28 cellular contexts compared by ENCODE assay signal in genomic region chr17:68178831-68179230, GRCh38.
"Had no signal": no experiment of that assay in that cellular context is flagged by ENCODE, and none has a peak within 500 bp of the region (broad histone marks: within the 10 kb centered on the region; RNA-seq: fewer than 3 reads in every experiment).

No MANE protein-coding gene starts in this region.

- H3K4me1 ChIP-seq: ascending aorta had no signal

- H3K36me3 ChIP-seq: ascending aorta, cardiac muscle cell, Peyer's patch had no signal

- H3K27ac ChIP-seq: ascending aorta, cardiac muscle cell, Peyer's patch, RWPE1, VCaP had no signal

- H3K27me3 ChIP-seq: ascending aorta, cardiac muscle cell, Peyer's patch had no signal

- H3K4me3 ChIP-seq: ascending aorta, cardiac muscle cell, Peyer's patch had no signal

- DNase-seq: activated B cell treated with CpG ODN at 0.5 μM for 24 hours; activated CD4-positive, alpha-beta memory T cell treated with anti-CD3 and anti-CD28 coated beads, Interleukin-2, amount 10 ng/mL, durations not matched to agents 7 days and 5 days; activated CD4-positive, alpha-beta T cell treated with anti-CD3 and anti-CD28 coated beads for 48 hours; activated CD4-positive, CD25-positive, alpha-beta regulatory T cell treated with anti-CD3 and anti-CD28 coated beads, Interleukin-2, amount 50 U/mL, for 72 hours; activated gamma-delta T cell; activated naive CD4-positive, alpha-beta T cell treated with Interleukin-2 at 50 U/mL for 16 hours; activated naive CD8-positive, alpha-beta T cell treated with anti-CD3 and anti-CD28 coated beads, Interleukin-2, amount 10 ng/mL, durations not matched to agents 7 days and 5 days; activated T-cell treated with anti-CD3 and anti-CD28 coated beads, Interleukin-2, amount 50 U/mL, for 24 hours; amygdala; Karpas-422; NCI-H1105; NCI-H1417 treated with DMSO at 0.1 percent for 48 hours; NCI-H1930; NCI-H2081 treated with DMSO at 0.1 percent for 48 hours; NCI-H226; PC-3; Peyer's patch; SIG-M5; SW 1271; T-helper 1 cell; T-helper 2 cell; T-helper 9 cell had no signal

- H3K9me3 ChIP-seq: ascending aorta had no signal

- ATAC-seq: PC-3, Right ventricle myocardium inferior, SK-N-SH treated with all-trans-retinoic acid at 6 μM for 48 hours had no signal
